Comparison of ENCODE assay signal across 1 cellular context in the genomic region with DNA sequence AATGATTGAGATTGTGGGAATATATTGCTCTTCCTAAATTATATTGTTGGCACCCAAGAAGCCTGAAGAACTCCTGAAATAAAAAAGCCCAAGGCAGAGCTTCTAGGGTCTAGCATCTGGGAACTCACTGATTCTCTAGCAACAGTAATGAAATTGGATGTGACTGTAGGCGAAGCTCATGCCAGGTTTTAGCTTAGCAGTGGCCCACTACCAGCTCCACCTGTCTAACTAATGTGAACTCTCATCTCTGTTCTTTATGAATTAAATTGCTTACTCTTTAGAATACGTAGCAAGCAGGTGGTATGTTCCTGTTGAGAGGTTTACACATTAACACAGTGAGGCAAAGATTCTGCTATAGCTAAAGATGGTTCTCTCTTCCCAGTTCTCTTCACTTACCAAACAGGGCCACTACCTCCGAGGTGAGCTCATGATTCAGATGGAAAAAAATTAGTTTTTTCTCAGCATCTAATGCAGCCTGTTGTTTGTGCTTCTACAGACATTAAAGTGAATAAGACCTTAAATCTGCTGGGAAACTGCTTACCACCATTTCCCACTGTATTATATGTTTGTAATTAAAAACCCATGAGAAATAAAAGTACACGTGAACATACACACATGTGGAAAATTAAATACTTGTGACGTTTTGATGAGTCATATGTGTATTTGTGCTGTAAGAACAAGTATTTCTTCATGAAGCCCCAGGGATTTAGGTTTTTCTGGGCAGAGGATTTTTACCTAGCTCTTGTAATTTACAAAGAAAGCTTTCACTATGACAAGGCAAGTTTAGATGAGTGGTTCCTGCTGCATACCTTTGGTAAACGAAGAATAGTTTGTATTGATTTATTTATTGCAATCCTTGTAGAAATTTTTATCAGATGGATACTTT.
TF ChIP-seq lines count a peak whose summit lies in the region.

No MANE protein-coding gene starts in this region.

TF ChIP-seq in IMR-90, 13 proteins besides CTCF, POLR2A, EP300 and RAD21 (continued from another document):
- TF ChIP-seq, protein P1, sequence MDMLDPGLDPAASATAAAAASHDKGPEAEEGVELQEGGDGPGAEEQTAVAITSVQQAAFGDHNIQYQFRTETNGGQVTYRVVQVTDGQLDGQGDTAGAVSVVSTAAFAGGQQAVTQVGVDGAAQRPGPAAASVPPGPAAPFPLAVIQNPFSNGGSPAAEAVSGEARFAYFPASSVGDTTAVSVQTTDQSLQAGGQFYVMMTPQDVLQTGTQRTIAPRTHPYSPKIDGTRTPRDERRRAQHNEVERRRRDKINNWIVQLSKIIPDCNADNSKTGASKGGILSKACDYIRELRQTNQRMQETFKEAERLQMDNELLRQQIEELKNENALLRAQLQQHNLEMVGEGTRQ (IDR thresholded peaks at IDR 0.05; ENCODE audit: low read depth, low read length), result no peak
- TF ChIP-seq BHLHE40 (IDR thresholded peaks at IDR 0.05; ENCODE audit: low read depth, low read length) (no peak), RCOR1 (IDR thresholded peaks at IDR 0.05; ENCODE audit: insufficient replicate concordance, low read length) (no peak)
